ENCODE assay signal across 17 cellular contexts in the genomic region with DNA sequence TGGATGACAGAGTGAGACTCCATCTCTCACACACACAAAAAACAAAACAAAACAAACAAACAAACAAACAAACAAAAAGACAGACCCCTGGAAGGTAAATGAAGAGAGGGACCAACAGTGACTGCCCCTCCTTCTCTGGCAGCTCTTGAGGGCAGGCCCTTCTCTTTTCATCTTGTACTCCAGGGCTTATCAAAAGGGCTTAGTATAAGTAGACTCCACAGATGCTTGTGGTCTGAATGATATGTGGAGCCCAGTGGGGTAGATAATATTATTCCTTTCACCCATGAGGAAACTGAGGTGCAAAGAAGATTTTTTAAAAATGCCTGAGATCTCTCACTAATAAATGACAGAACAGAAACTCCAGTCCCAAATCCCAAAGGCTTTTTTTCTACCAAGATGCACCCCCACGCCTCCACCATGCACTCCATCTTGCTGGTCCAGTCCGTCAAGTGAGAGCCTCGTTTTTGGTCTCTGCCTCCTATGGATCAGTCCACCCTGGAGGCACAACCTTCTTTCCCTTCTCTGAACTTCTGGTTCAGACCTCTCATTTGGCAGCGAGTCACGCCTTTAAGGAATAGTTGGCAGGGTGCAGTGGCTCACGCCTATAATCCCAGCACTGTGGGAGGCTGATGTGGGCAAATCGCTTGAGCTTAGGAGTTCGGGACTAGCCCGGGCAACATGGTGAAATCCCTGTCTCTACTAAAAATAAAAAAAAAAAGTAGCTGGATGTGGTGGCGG. TPM values are rescaled to one million over a fixed set of nuclear protein-coding genes. Genes with fewer than 3 reads are reported as not detected.
DNase-seq lines count a peak whose midpoint lies in the region; ATAC-seq and TF ChIP-seq lines count a peak whose summit lies in the region.
"Had no signal": no experiment of that assay in that cellular context is flagged by ENCODE, and none has a peak within 500 bp of the region (broad histone marks: within the 10 kb centered on the region; RNA-seq: fewer than 3 reads in every experiment).

No MANE protein-coding gene starts in this region.

- no peak for TF ChIP-seq CTCF in CD14-positive monocyte (IDR thresholded peaks at IDR 0.05)
- TF ChIP-seq CTCF in RWPE1 (conservative IDR thresholded peaks at IDR 0.05; ENCODE audit: low read depth) = no peak
- no peak for TF ChIP-seq CTCF in endothelial cell (IDR thresholded peaks at IDR 0.05; ENCODE audit: unreplicated experiment)
- no peak for TF ChIP-seq CTCF in osteoblast (IDR thresholded peaks at IDR 0.05; ENCODE audit: extremely low read depth, low read depth, low read length)

- H3K4me3 Mint-ChIP-seq in CD14-positive monocyte (peak overlapping the region in 1 of 2 donors; percentile 23), endothelial cell (ENCODE audit: unreplicated experiment) (no peak overlapping the region)

- H3K4me1 Mint-ChIP-seq in CD14-positive monocyte (peaks cover 35% of the 10 kb centered on the region), endothelial cell (ENCODE audit: unreplicated experiment) (peaks cover 31% of the 10 kb centered on the region)

- H3K36me3 Mint-ChIP-seq in CD14-positive monocyte = no peaks in the 10 kb centered on the region
- H3K36me3 Mint-ChIP-seq in endothelial cell (ENCODE audit: low read depth, unreplicated experiment) = no peaks in the 10 kb centered on the region
- H3K36me3 Mint-ChIP-seq: stimulated activated naive B cell treated with anti-CD40 and anti-IgM and Interleukin-4, amounts not matched to agents 10 μg/mL and 1 μg/mL and 100 μg/mL, for 72 hours had no signal

- H3K4me3 ChIP-seq in osteoblast (ENCODE audit: insufficient read depth, low read length) = no peak overlapping the region

- no peak for ATAC-seq in GM21526 (IDR thresholded peaks at IDR 0.05; ENCODE audit: low FRiP score, unreplicated experiment)
- ATAC-seq in HG02763 (IDR thresholded peaks at IDR 0.05; ENCODE audit: unreplicated experiment) = no peak

- H3K27me3 Mint-ChIP-seq in CD14-positive monocyte (ENCODE audit: low read depth in 3 of 3) (peaks cover 0 to 6% (median 0%) of the 10 kb centered on the region in 3 donors), endothelial cell (ENCODE audit: unreplicated experiment) (no peaks in the 10 kb centered on the region)
- H3K27me3 Mint-ChIP-seq: effector memory CD8-positive, alpha-beta T cell; stimulated activated naive B cell treated with anti-CD40 and anti-IgM and Interleukin-4, amounts not matched to agents 10 μg/mL and 1 μg/mL and 100 μg/mL, for 72 hours had no signal

- POLR2A ChIA-PET in RWPE1 (lab: Yijun Ruan, JAX; ENCODE audit: low non-redundant PET) = no interaction called here

- H3K27me3 ChIP-seq in osteoblast (ENCODE audit: insufficient read depth, low read length) = no peaks in the 10 kb centered on the region
- H3K27me3 ChIP-seq: right atrium auricular region had no signal

- H3K27ac ChIP-seq in RWPE1 (peak overlapping the region; percentile 98), osteoblast (ENCODE audit: low read depth, low read length) (no peak overlapping the region)

- no peaks in the 10 kb centered on the region for H3K9me3 Mint-ChIP-seq in CD14-positive monocyte
- H3K9me3 Mint-ChIP-seq in endothelial cell (ENCODE audit: unreplicated experiment) = no peaks in the 10 kb centered on the region
- H3K9me3 Mint-ChIP-seq: effector memory CD8-positive, alpha-beta T cell; stimulated activated naive B cell treated with anti-CD40 and anti-IgM and Interleukin-4, amounts not matched to agents 10 μg/mL and 1 μg/mL and 100 μg/mL, for 72 hours had no signal

- CTCF ChIA-PET in RWPE1 (lab: Yijun Ruan, JAX) = interaction anchor here (0.6 to 2.1 kb wide), 9 partner anchors 8 to 939 kb away, joined by 3 to 20 read pairs (median 3); a partner anchor contains a TSS

- no peaks in the 10 kb centered on the region for H3K9me3 ChIP-seq in osteoblast (ENCODE audit: low read depth, low read length)
- H3K9me3 ChIP-seq: right atrium auricular region had no signal

- no peaks in the 10 kb centered on the region for H3K36me3 ChIP-seq in osteoblast (ENCODE audit: insufficient read depth, low read length)
- H3K36me3 ChIP-seq: right atrium auricular region had no signal

- H3K4me1 ChIP-seq in osteoblast (ENCODE audit: insufficient read depth, low read length) = peaks cover 35% of the 10 kb centered on the region

- intact Hi-C loops in CD14-positive monocyte (cut with micrococcal nuclease) = loop anchor here in 1 of 2 donors (5.0 kb wide), 1 partner anchor 261 kb away; a partner anchor contains a TSS

- DNase-seq in A172 (ENCODE audit: low spot score) (peak; percentile 27), CD14-positive monocyte (ENCODE audit: low spot score) (no peak), RWPE1 (ENCODE audit: low spot score) (no peak), endothelial cell (ENCODE audit: low spot score) (no peak), osteoblast (ENCODE audit: insufficient read length, low spot score, missing footprints) (no peak)
- DNase-seq: effector memory CD8-positive, alpha-beta T cell; GF-D8; glutamatergic neuron; left cardiac atrium; NCI-H187 treated with DMSO at 0.1 percent for 48 hours; stimulated activated CD4-positive, alpha-beta T cell treated with anti-CD3 and anti-CD28 coated beads, Interleukin-4, amount 100 ng/mL, for 4 hours; stimulated activated naive B cell treated with anti-CD40 and anti-IgM and Interleukin-4, amounts not matched to agents 10 μg/mL and 1 μg/mL and 100 μg/mL, for 72 hours had no signal

- no peak overlapping the region for H2AFZ ChIP-seq in osteoblast (ENCODE audit: low read length)

- no peak overlapping the region for H3K4me2 ChIP-seq in osteoblast (ENCODE audit: insufficient read depth, low read length)

- no peaks in the 10 kb centered on the region for H3K79me2 ChIP-seq in osteoblast (ENCODE audit: insufficient read depth, low read length)

- peak overlapping the region in 5 of 7 donors; percentile 22 to 98 (median 59) for H3K27ac Mint-ChIP-seq in CD14-positive monocyte
- H3K27ac Mint-ChIP-seq in endothelial cell (ENCODE audit: unreplicated experiment) = peak overlapping the region; percentile 37

- H4K20me1 ChIP-seq in osteoblast (ENCODE audit: insufficient read depth, low read length) = no peaks in the 10 kb centered on the region

RNA-seq across cellular contexts. Expression of a gene that starts 17.0 kb away (rescaled TPM):
- 1.4 TPM in 1 of 2 replicates, not detected in the other for total RNA-seq in A172 (2014; rRNA removed; shearing (Covaris generic))
- not detected for polyA plus RNA-seq in CD14-positive monocyte
- total RNA-seq in endothelial cell (ENCODE audit: unreplicated experiment) (not detected), osteoblast (0.36 and 0.59 TPM in 2 replicates)
- total RNA-seq: left cardiac atrium, myocyte, right atrium auricular region, Right ventricle myocardium inferior had no signal
